In genomic region chr12:50275545-50275944, GRCh38 we compare ENCODE assay signal across 12 cellular contexts. TPM values are rescaled to one million over a fixed set of nuclear protein-coding genes. Genes with fewer than 3 reads are reported as not detected.
DNase-seq lines count a peak whose midpoint lies in the region; ATAC-seq, FAIRE-seq and TF ChIP-seq lines count a peak whose summit lies in the region.
"Had no signal": no experiment of that assay in that cellular context is flagged by ENCODE, and none has a peak within 500 bp of the region (broad histone marks: within the 10 kb centered on the region; RNA-seq: fewer than 3 reads in every experiment).

No MANE protein-coding gene starts in this region.

- H3K4me2 ChIP-seq in hepatocyte: no peak overlapping the region

- BruUV-seq in MCF 10A (replicated peaks; lab: Mats Ljungman, UMichigan): no TSS peak

- H3K79me2 ChIP-seq in hepatocyte: peaks cover 58% of the 10 kb centered on the region

- H3K9me3 Mint-ChIP-seq in MCF 10A (ENCODE audit: unreplicated experiment): no peaks in the 10 kb centered on the region
- H3K9me3 Mint-ChIP-seq: activated T-cell treated with anti-CD3 and anti-CD28 coated beads, Interleukin-2, amount 50 U/mL, for 4 hours; CD4-positive, alpha-beta T cell had no signal

- H3K27ac ChIP-seq in hepatocyte: peak overlapping the region; percentile 75
- H3K27ac ChIP-seq in sigmoid colon: peak overlapping the region in 3 of 4 donors; percentile 21 to 53 (median 28)

- H3K36me3 ChIP-seq in hepatocyte (replicated peaks; ENCODE audit: insufficient read depth, low read depth): no peaks in the 10 kb centered on the region
- H3K36me3 ChIP-seq in sigmoid colon: no peaks in the 10 kb centered on the region

- no peaks in the 10 kb centered on the region for H3K27me3 Mint-ChIP-seq in MCF 10A (ENCODE audit: insufficient read depth, unreplicated experiment)
- H3K27me3 Mint-ChIP-seq: CD4-positive, alpha-beta T cell had no signal

- ATAC-seq in HG02840 (IDR thresholded peaks at IDR 0.05; ENCODE audit: low FRiP score, unreplicated experiment): no peak
- no peak for ATAC-seq in GM19455 (IDR thresholded peaks at IDR 0.05; ENCODE audit: unreplicated experiment)
- ATAC-seq: activated T-cell treated with anti-CD3 and anti-CD28 coated beads, Interleukin-2, amount 50 U/mL, for 4 hours had no signal

- H3K9me2 ChIP-seq in hepatocyte (replicated peaks; ENCODE audit: insufficient read depth): no peaks in the 10 kb centered on the region

- TF ChIP-seq EP300 in sigmoid colon (IDR thresholded peaks at IDR 0.05): no peak

- no peak for TF ChIP-seq POLR2A in sigmoid colon (IDR thresholded peaks at IDR 0.05)

- H3K9me3 ChIP-seq in hepatocyte (ENCODE audit: low read depth) (no peaks in the 10 kb centered on the region), sigmoid colon (no peaks in the 10 kb centered on the region)

- 17% methylated on average over 1 of the region's 1 CpG for WGBS in hepatocyte (ENCODE audit: low lambda C conversion rate, missing lambda C conversion rate)
- 7 to 13% methylated on average over 1 of the region's 1 CpG for WGBS in sigmoid colon, 2 donors

- no peak for TF ChIP-seq CTCF in MCF 10A (IDR thresholded peaks at IDR 0.05; ENCODE audit: unreplicated experiment)
- TF ChIP-seq CTCF in hepatocyte (IDR thresholded peaks at IDR 0.05; ENCODE audit: poor library complexity): no peak
- TF ChIP-seq CTCF in sigmoid colon (IDR thresholded peaks at IDR 0.05): no peak

- peaks cover 7% of the 10 kb centered on the region for H3K4me1 ChIP-seq in hepatocyte (ENCODE audit: insufficient read depth)
- H3K4me1 ChIP-seq in sigmoid colon: no peaks in the 10 kb centered on the region

- peaks cover 12% of the 10 kb centered on the region for H3K4me1 Mint-ChIP-seq in MCF 10A (ENCODE audit: insufficient read depth, unreplicated experiment)

- no peaks in the 10 kb centered on the region for H3K27me3 ChIP-seq in hepatocyte
- no peaks in the 10 kb centered on the region for H3K27me3 ChIP-seq in sigmoid colon

- DNase-seq in Jurkat, Clone E6-1 (ENCODE audit: low read depth, low spot score): peak; percentile 37
- DNase-seq in MCF 10A (ENCODE audit: unreplicated experiment) (no peak), hepatocyte (ENCODE audit: low spot score) (no peak), sigmoid colon (no peak), GM19239 (ENCODE audit: insufficient read length, low spot score) (no peak)
- no peak for DNase-seq in central memory CD4-positive, alpha-beta T cell
- DNase-seq: activated T-cell treated with anti-CD3 and anti-CD28 coated beads, Interleukin-2, amount 50 U/mL, for 4 hours; CD4-positive, alpha-beta T cell; NCI-H2081 treated with DMSO at 0.1 percent for 48 hours had no signal

- POLR2A ChIA-PET in MCF 10A (lab: Yijun Ruan, JAX): interaction anchor here (0.8 to 2.1 kb wide), 4 partner anchors 8 to 54 kb away, joined by 4 to 9 read pairs (median 5); partner anchors contain the start of gene LIMA1

- CTCF ChIA-PET in MCF 10A (lab: Yijun Ruan, JAX): interaction anchor here (0.6 kb wide), 2 partner anchors 15 to 164 kb away, joined by 3 to 4 read pairs; no protein-coding TSS in a partner anchor

- no peak overlapping the region for H3K4me3 ChIP-seq in Jurkat, Clone E6-1 (ENCODE audit: low read length)
- H3K4me3 ChIP-seq in hepatocyte (no peak overlapping the region), sigmoid colon (no peak overlapping the region)

- peak overlapping the region; percentile 64 for H3K27ac Mint-ChIP-seq in MCF 10A (ENCODE audit: low read depth, unreplicated experiment)
- H3K27ac Mint-ChIP-seq: CD4-positive, alpha-beta T cell had no signal

- no peaks in the 10 kb centered on the region for H3K36me3 Mint-ChIP-seq in MCF 10A (ENCODE audit: insufficient read depth, unreplicated experiment)

- FAIRE-seq in GM19239 (lab: Jason Lieb, UNC): no peak
- FAIRE-seq: H1 had no signal

- no peak overlapping the region for H3K4me3 Mint-ChIP-seq in MCF 10A (ENCODE audit: unreplicated experiment)
- H3K4me3 Mint-ChIP-seq: activated T-cell treated with anti-CD3 and anti-CD28 coated beads, Interleukin-2, amount 50 U/mL, for 4 hours; CD4-positive, alpha-beta T cell had no signal

- no peaks in the 10 kb centered on the region for H4K20me1 ChIP-seq in hepatocyte (ENCODE audit: insufficient read depth, poor library complexity, severe bottlenecking)

- H2AFZ ChIP-seq in hepatocyte: no peak overlapping the region

- intact Hi-C loops in MCF 10A (cut with micrococcal nuclease) (no loop called here), sigmoid colon (cut with DNase I) (no loop called here)

RNA-seq across cellular contexts. Expression of gene LIMA1, which starts 7.8 kb away (rescaled TPM):
- polyA plus RNA-seq in Jurkat, Clone E6-1 (2012; ENCODE audit: insufficient read depth, insufficient read length): 49.4 TPM
- total RNA-seq in MCF 10A (2022) (65.5 and 86.0 TPM in 2 replicates), hepatocyte (84.4 and 93.3 TPM in 2 replicates), sigmoid colon (100 to 1,000 TPM in 1 of 4 donors, 10 to 100 TPM in 3; 39.7 to 111 (median 41.6) TPM)
- polyA plus RNA-seq in hepatocyte (54.8 and 59.7 TPM in 2 replicates), sigmoid colon (100 to 1,000 TPM; 108 to 181 (median 175) TPM)
